In the genomic region with DNA sequence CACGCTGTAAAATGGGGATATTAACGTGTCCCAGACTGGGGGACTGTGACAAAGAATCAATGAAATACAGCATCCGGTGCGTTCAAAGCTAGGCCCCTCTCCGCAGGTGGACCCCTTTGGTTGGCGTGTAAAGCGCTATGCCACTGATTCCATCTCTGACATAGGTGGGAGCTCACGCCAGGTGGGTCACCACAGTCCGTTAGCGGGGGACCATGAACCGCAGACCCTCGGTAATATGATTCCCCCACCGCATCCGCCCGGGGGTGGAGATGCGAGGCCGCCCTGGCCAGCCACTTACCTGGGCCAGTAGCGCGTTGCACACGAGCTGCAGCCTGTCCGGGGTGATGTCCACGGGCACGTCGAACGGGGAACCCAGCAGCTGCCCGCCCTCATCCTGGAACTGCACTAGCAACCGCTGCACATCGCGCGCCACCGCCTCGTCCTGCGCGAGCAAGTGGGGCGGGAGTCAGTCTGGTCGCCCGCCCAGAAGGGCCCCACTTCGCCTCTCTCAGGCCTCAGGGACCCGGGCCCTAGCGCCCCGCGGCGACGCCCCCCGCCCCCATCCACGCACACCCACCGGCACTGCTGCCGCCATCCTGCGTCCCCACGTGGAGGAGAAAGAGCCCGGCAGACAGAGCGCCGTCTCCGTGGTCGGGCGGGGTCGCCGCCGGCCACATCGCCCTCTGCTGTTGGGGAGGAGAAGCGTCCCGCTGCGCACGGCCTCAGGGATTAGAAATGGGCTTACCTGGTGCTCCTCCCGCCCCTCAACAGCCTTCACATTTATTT, we compare ENCODE assay signal across 1 cellular context.
TF ChIP-seq lines count a peak whose summit lies in the region.

A gene (minus strand): TSS at position 623 of the 786 bp plus-strand sequence. CDS start 28 bp downstream, at position 595.

TF ChIP-seq in H1, 55 proteins besides CTCF, POLR2A, EP300 and RAD21:
- TF ChIP-seq TEAD4 (IDR thresholded peaks at IDR 0.05; ENCODE audit: low read depth, low read length) (no peak), FOSL1 (IDR thresholded peaks at IDR 0.05; ENCODE audit: insufficient read depth, low read depth, low read length) (0 out of 2 replicates have a peak, but pooled peaks have one; percentile 34), CHD2 (IDR thresholded peaks at IDR 0.05; ENCODE audit: low read length) (no peak), CREB1 (IDR thresholded peaks at IDR 0.05) (0 out of 2 replicates have a peak, but pooled peaks have one; percentile 12), BACH1 (IDR thresholded peaks at IDR 0.05; ENCODE audit: low read length) (peak; percentile 85), JUN (IDR thresholded peaks at IDR 0.05; ENCODE audit: low read depth, low read length) (no peak), RBBP5 (IDR thresholded peaks at IDR 0.05; ENCODE audit: borderline replicate concordance, low read depth, low read length) (no peak), POLR2AphosphoS5 (IDR thresholded peaks at IDR 0.05; ENCODE audit: low read depth, low read length) (peak; percentile 48; the same call in 1 of the 2 replicates), SIX5 (IDR thresholded peaks at IDR 0.05; ENCODE audit: low read depth, low read length) (no peak), SRF (IDR thresholded peaks at IDR 0.05; ENCODE audit: low read depth, low read length) (0 out of 2 replicates have a peak, but pooled peaks have one; percentile 13), JUND (IDR thresholded peaks at IDR 0.05; ENCODE audit: low read length) (peak; percentile 38; the same call in 1 of the 2 replicates), GABPA (IDR thresholded peaks at IDR 0.05; ENCODE audit: borderline replicate concordance, insufficient read depth, low read length) (no peak), HDAC2 (IDR thresholded peaks at IDR 0.05; ENCODE audit: borderline replicate concordance in 1 of 2, low read depth in 2 of 2, low read length in 2 of 2) (peak; percentile 88 to 90; a peak in 3 of 4 replicates), TAF1 (IDR thresholded peaks at IDR 0.05; ENCODE audit: low read depth, low read length) (peak; percentile 92), EGR1 (IDR thresholded peaks at IDR 0.05; ENCODE audit: borderline replicate concordance, low read depth, low read length) (peak; percentile 88), RNF2 (IDR thresholded peaks at IDR 0.05; ENCODE audit: borderline replicate concordance, low read depth, low read length, missing control alignments, poor library complexity, severe bottlenecking) (no peak), TAF7 (optimal IDR thresholded peaks at IDR 0.05; ENCODE audit: borderline replicate concordance, low read depth, low read length) (peak; percentile 60), YY1 (IDR thresholded peaks at IDR 0.05; ENCODE audit: low read depth, low read length) (peak; percentile 89), RXRA (IDR thresholded peaks at IDR 0.05; ENCODE audit: insufficient read depth, low read depth, low read length) (no peak), SP2 (IDR thresholded peaks at IDR 0.05; ENCODE audit: low read length) (peak; percentile 79), CEBPB (IDR thresholded peaks at IDR 0.05; ENCODE audit: low read depth, low read length) (no peak), KDM5A (IDR thresholded peaks at IDR 0.05; ENCODE audit: low read length) (no peak), MAFK (IDR thresholded peaks at IDR 0.05; ENCODE audit: low read depth, low read length) (no peak), EZH2 (IDR thresholded peaks at IDR 0.05; ENCODE audit: low read depth, low read length, severe bottlenecking) (no peak), CBX8 (IDR thresholded peaks at IDR 0.05; ENCODE audit: borderline replicate concordance, low read depth, low read length) (no peak), CBX5 (IDR thresholded peaks at IDR 0.05; ENCODE audit: low read depth, low read length) (no peak), GTF2F1 (IDR thresholded peaks at IDR 0.05; ENCODE audit: borderline replicate concordance, low read depth, low read length) (no peak), HDAC6 (IDR thresholded peaks at IDR 0.05; ENCODE audit: low read depth, low read length) (no peak), TCF12 (IDR thresholded peaks at IDR 0.05; ENCODE audit: low read depth, low read length) (0 out of 2 replicates have a peak, but pooled peaks have one; percentile 53), CHD1 (IDR thresholded peaks at IDR 0.05; ENCODE audit: low read depth, low read length) (no peak), KDM1A (IDR thresholded peaks at IDR 0.05; ENCODE audit: borderline replicate concordance, low read length) (no peak), RFX5 (IDR thresholded peaks at IDR 0.05; ENCODE audit: borderline replicate concordance, low read depth, low read length) (no peak), BRCA1 (IDR thresholded peaks at IDR 0.05; ENCODE audit: low read depth, low read length) (no peak), SIN3A (conservative IDR thresholded peaks at IDR 0.05 in 1 of 2, IDR thresholded peaks at IDR 0.05 in 1 of 2; ENCODE audit: low read depth in 1 of 2, low read length in 2 of 2) (peak; percentile 85 to 89; a peak in 2 of 4 replicates), SP1 (IDR thresholded peaks at IDR 0.05; ENCODE audit: low read depth, low read length) (no peak), ZNF274 (IDR thresholded peaks at IDR 0.05; ENCODE audit: borderline replicate concordance, extremely low read depth, low read length) (no peak), BCL11A (IDR thresholded peaks at IDR 0.05; ENCODE audit: low read depth in 2 of 2, low read length in 2 of 2) (no peak), POU5F1 (IDR thresholded peaks at IDR 0.05; ENCODE audit: low read depth, low read length) (no peak), TBP (IDR thresholded peaks at IDR 0.05; ENCODE audit: low read depth, low read length) (peak; percentile 75; the same call in 1 of the 2 replicates), SUZ12 (IDR thresholded peaks at IDR 0.05; ENCODE audit: low read length) (no peak), CTBP2 (IDR thresholded peaks at IDR 0.05; ENCODE audit: borderline replicate concordance, insufficient read depth, insufficient read length, low read length) (no peak), PHF8 (conservative IDR thresholded peaks at IDR 0.05; ENCODE audit: low read depth, low read length) (peak; percentile 89), SP4 (IDR thresholded peaks at IDR 0.05; ENCODE audit: low read length) (no peak), ASH2L (IDR thresholded peaks at IDR 0.05; ENCODE audit: low read length) (peak; percentile 69), SIRT6 (IDR thresholded peaks at IDR 0.05; ENCODE audit: low read length) (no peak), NRF1 (IDR thresholded peaks at IDR 0.05; ENCODE audit: low read depth, low read length) (no peak), NANOG (IDR thresholded peaks at IDR 0.05; ENCODE audit: insufficient read depth, low read depth, low read length, poor library complexity, severe bottlenecking) (no peak), SAP30 (IDR thresholded peaks at IDR 0.05; ENCODE audit: insufficient read depth, insufficient replicate concordance, low read length) (no peak), KDM4A (IDR thresholded peaks at IDR 0.05; ENCODE audit: low read depth, low read length, severe bottlenecking) (peak; percentile 23)
- TF ChIP-seq, protein P1, sequence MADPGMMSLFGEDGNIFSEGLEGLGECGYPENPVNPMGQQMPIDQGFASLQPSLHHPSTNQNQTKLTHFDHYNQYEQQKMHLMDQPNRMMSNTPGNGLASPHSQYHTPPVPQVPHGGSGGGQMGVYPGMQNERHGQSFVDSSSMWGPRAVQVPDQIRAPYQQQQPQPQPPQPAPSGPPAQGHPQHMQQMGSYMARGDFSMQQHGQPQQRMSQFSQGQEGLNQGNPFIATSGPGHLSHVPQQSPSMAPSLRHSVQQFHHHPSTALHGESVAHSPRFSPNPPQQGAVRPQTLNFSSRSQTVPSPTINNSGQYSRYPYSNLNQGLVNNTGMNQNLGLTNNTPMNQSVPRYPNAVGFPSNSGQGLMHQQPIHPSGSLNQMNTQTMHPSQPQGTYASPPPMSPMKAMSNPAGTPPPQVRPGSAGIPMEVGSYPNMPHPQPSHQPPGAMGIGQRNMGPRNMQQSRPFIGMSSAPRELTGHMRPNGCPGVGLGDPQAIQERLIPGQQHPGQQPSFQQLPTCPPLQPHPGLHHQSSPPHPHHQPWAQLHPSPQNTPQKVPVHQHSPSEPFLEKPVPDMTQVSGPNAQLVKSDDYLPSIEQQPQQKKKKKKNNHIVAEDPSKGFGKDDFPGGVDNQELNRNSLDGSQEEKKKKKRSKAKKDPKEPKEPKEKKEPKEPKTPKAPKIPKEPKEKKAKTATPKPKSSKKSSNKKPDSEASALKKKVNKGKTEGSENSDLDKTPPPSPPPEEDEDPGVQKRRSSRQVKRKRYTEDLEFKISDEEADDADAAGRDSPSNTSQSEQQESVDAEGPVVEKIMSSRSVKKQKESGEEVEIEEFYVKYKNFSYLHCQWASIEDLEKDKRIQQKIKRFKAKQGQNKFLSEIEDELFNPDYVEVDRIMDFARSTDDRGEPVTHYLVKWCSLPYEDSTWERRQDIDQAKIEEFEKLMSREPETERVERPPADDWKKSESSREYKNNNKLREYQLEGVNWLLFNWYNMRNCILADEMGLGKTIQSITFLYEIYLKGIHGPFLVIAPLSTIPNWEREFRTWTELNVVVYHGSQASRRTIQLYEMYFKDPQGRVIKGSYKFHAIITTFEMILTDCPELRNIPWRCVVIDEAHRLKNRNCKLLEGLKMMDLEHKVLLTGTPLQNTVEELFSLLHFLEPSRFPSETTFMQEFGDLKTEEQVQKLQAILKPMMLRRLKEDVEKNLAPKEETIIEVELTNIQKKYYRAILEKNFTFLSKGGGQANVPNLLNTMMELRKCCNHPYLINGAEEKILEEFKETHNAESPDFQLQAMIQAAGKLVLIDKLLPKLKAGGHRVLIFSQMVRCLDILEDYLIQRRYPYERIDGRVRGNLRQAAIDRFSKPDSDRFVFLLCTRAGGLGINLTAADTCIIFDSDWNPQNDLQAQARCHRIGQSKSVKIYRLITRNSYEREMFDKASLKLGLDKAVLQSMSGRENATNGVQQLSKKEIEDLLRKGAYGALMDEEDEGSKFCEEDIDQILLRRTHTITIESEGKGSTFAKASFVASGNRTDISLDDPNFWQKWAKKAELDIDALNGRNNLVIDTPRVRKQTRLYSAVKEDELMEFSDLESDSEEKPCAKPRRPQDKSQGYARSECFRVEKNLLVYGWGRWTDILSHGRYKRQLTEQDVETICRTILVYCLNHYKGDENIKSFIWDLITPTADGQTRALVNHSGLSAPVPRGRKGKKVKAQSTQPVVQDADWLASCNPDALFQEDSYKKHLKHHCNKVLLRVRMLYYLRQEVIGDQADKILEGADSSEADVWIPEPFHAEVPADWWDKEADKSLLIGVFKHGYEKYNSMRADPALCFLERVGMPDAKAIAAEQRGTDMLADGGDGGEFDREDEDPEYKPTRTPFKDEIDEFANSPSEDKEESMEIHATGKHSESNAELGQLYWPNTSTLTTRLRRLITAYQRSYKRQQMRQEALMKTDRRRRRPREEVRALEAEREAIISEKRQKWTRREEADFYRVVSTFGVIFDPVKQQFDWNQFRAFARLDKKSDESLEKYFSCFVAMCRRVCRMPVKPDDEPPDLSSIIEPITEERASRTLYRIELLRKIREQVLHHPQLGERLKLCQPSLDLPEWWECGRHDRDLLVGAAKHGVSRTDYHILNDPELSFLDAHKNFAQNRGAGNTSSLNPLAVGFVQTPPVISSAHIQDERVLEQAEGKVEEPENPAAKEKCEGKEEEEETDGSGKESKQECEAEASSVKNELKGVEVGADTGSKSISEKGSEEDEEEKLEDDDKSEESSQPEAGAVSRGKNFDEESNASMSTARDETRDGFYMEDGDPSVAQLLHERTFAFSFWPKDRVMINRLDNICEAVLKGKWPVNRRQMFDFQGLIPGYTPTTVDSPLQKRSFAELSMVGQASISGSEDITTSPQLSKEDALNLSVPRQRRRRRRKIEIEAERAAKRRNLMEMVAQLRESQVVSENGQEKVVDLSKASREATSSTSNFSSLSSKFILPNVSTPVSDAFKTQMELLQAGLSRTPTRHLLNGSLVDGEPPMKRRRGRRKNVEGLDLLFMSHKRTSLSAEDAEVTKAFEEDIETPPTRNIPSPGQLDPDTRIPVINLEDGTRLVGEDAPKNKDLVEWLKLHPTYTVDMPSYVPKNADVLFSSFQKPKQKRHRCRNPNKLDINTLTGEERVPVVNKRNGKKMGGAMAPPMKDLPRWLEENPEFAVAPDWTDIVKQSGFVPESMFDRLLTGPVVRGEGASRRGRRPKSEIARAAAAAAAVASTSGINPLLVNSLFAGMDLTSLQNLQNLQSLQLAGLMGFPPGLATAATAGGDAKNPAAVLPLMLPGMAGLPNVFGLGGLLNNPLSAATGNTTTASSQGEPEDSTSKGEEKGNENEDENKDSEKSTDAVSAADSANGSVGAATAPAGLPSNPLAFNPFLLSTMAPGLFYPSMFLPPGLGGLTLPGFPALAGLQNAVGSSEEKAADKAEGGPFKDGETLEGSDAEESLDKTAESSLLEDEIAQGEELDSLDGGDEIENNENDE (IDR thresholded peaks at IDR 0.05; ENCODE audit: insufficient replicate concordance, low read length) = no peak
- TF ChIP-seq, protein P2, sequence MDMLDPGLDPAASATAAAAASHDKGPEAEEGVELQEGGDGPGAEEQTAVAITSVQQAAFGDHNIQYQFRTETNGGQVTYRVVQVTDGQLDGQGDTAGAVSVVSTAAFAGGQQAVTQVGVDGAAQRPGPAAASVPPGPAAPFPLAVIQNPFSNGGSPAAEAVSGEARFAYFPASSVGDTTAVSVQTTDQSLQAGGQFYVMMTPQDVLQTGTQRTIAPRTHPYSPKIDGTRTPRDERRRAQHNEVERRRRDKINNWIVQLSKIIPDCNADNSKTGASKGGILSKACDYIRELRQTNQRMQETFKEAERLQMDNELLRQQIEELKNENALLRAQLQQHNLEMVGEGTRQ (IDR thresholded peaks at IDR 0.05; ENCODE audit: low read length) = no peak
- TF ChIP-seq, protein P3, sequence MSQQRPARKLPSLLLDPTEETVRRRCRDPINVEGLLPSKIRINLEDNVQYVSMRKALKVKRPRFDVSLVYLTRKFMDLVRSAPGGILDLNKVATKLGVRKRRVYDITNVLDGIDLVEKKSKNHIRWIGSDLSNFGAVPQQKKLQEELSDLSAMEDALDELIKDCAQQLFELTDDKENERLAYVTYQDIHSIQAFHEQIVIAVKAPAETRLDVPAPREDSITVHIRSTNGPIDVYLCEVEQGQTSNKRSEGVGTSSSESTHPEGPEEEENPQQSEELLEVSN (IDR thresholded peaks at IDR 0.05) = peak; percentile 46; the same call in 1 of the 2 replicates
- TF ChIP-seq, protein P4, sequence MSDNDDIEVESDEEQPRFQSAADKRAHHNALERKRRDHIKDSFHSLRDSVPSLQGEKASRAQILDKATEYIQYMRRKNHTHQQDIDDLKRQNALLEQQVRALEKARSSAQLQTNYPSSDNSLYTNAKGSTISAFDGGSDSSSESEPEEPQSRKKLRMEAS (IDR thresholded peaks at IDR 0.05) = peak; percentile 97
- TF ChIP-seq, protein P5, sequence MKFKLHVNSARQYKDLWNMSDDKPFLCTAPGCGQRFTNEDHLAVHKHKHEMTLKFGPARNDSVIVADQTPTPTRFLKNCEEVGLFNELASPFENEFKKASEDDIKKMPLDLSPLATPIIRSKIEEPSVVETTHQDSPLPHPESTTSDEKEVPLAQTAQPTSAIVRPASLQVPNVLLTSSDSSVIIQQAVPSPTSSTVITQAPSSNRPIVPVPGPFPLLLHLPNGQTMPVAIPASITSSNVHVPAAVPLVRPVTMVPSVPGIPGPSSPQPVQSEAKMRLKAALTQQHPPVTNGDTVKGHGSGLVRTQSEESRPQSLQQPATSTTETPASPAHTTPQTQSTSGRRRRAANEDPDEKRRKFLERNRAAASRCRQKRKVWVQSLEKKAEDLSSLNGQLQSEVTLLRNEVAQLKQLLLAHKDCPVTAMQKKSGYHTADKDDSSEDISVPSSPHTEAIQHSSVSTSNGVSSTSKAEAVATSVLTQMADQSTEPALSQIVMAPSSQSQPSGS (IDR thresholded peaks at IDR 0.05; ENCODE audit: low read length) = no peak
- TF ChIP-seq, protein P6, sequence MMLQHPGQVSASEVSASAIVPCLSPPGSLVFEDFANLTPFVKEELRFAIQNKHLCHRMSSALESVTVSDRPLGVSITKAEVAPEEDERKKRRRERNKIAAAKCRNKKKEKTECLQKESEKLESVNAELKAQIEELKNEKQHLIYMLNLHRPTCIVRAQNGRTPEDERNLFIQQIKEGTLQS (IDR thresholded peaks at IDR 0.05; ENCODE audit: insufficient read depth, low read depth, low read length) = no peak
